In genomic region chr2:215705771-215706261, GRCh38 we compare ENCODE assay signal across 27 cellular contexts.
DNase-seq lines count a peak whose midpoint lies in the region; ATAC-seq and TF ChIP-seq lines count a peak whose summit lies in the region.
"Had no signal": no experiment of that assay in that cellular context is flagged by ENCODE, and none has a peak within 500 bp of the region (broad histone marks: within the 10 kb centered on the region; RNA-seq: fewer than 3 reads in every experiment).

No MANE protein-coding gene starts in this region.

- H3K9me3 ChIP-seq in SK-N-SH (no peaks in the 10 kb centered on the region), muscle layer of colon (ENCODE audit: low read length) (no peaks in the 10 kb centered on the region)
- H3K9me3 ChIP-seq: pancreas had no signal

- H3K4me1 Mint-ChIP-seq in dendritic cell treated with granulocyte-macrophage colony-stimulating factor and Interleukin-4, amounts not matched to agents 40 ng/mL and 50 ng/mL, for 4 days (ENCODE audit: low read depth): peaks cover 56% of the 10 kb centered on the region
- H3K4me1 Mint-ChIP-seq: activated CD4-positive, alpha-beta T cell treated with anti-CD3 and anti-CD28 coated beads, Interleukin-2, amount 10 ng/mL, durations not matched to agents 24 days and 14 days; T-cell had no signal

- no peaks in the 10 kb centered on the region for H4K20me1 ChIP-seq in SK-N-SH (ENCODE audit: insufficient read depth)
- H4K20me1 ChIP-seq: BLaER1 treated with 17β-estradiol and CSF1 and Interleukin-3, amounts not matched to agents 10 nM and 100 nM had no signal

- H3K36me3 ChIP-seq in SK-N-SH (replicated peaks in 1 of 2; ENCODE audit: control insufficient read depth in 1 of 2, insufficient read depth in 2 of 2, low read length in 1 of 2) (no peaks in the 10 kb centered on the region), muscle layer of colon (ENCODE audit: insufficient read depth, low read length) (no peaks in the 10 kb centered on the region)
- H3K36me3 ChIP-seq: BLaER1 treated with 17β-estradiol and CSF1 and Interleukin-3, amounts not matched to agents 10 nM and 100 nM; pancreas had no signal

- intact Hi-C loops in dendritic cell treated with granulocyte-macrophage colony-stimulating factor and Interleukin-4, amounts not matched to agents 40 ng/mL and 50 ng/mL, for 4 days (cut with micrococcal nuclease): loop anchor here (10.0 kb wide), 1 partner anchor 109 kb away; no protein-coding TSS in a partner anchor

- TF ChIP-seq EP300 in SK-N-SH (IDR thresholded peaks at IDR 0.05; ENCODE audit: borderline replicate concordance in 1 of 2, low read depth in 1 of 2, low read length in 1 of 2): no peak

- whole genome bisulfite sequencing in SK-N-SH (ENCODE audit: low lambda C conversion rate): 76% methylated on average over 2 of the region's 2 CpGs

- H3K4me3 Mint-ChIP-seq in dendritic cell treated with granulocyte-macrophage colony-stimulating factor and Interleukin-4, amounts not matched to agents 40 ng/mL and 50 ng/mL, for 4 days: no peak overlapping the region
- H3K4me3 Mint-ChIP-seq: activated CD4-positive, alpha-beta T cell treated with anti-CD3 and anti-CD28 coated beads, Interleukin-2, amount 10 ng/mL, durations not matched to agents 24 days and 14 days; HFFc6; T-cell had no signal

- no peaks in the 10 kb centered on the region for H3K36me3 Mint-ChIP-seq in dendritic cell treated with granulocyte-macrophage colony-stimulating factor and Interleukin-4, amounts not matched to agents 40 ng/mL and 50 ng/mL, for 4 days (ENCODE audit: low read depth)
- H3K36me3 Mint-ChIP-seq: T-cell had no signal

- no peaks in the 10 kb centered on the region for H3K9me2 ChIP-seq in SK-N-SH

- H3F3A ChIP-seq in SK-N-SH (replicated peaks; ENCODE audit: insufficient read depth): peaks cover 15% of the 10 kb centered on the region

- TF ChIP-seq RAD21 in SK-N-SH (IDR thresholded peaks at IDR 0.05; ENCODE audit: low read length): no peak

- DNase-seq in SK-N-SH (no peak), HUDEP-2 (lab: John Stamatoyannopoulos, UW; ENCODE audit: unreplicated experiment in 76 of 76) (no peak), foreskin fibroblast (no peak), iPS-NIHi11 (ENCODE audit: low spot score) (no peak)
- DNase-seq: 8988T; activated CD4-positive, alpha-beta T cell treated with anti-CD3 and anti-CD28 coated beads, Interleukin-2, amount 10 ng/mL, durations not matched to agents 24 days and 14 days; activated CD8-positive, alpha-beta memory T cell treated with anti-CD3 and anti-CD28 coated beads, Interleukin-2, amount 50 U/mL, for 4 hours; activated effector memory CD4-positive, alpha-beta T cell treated with Interleukin-2 at 50 U/mL for 16 hours; DMS153; effector CD8-positive, alpha-beta T cell; HFFc6; KG1; NCI-H2029; NCI-H510A treated with DMSO at 0.1 percent for 48 hours; pancreas; stimulated activated naive CD4-positive, alpha-beta T cell; T-cell; trophoblast cell had no signal

- peak overlapping the region; percentile 25 for H2AFZ ChIP-seq in SK-N-SH (ENCODE audit: low read depth)

- CTCF ChIA-PET in SK-N-SH (lab: Yijun Ruan, JAX): no interaction called here

- H3K4me2 ChIP-seq in SK-N-SH: no peak overlapping the region

- POLR2A ChIA-PET in SK-N-SH (lab: Yijun Ruan, JAX): no interaction called here

- H3K9ac ChIP-seq in SK-N-SH: no peak overlapping the region
- no peak overlapping the region for H3K9ac ChIP-seq in muscle layer of colon (ENCODE audit: low read length)
- H3K9ac ChIP-seq: BLaER1 treated with 17β-estradiol and CSF1 and Interleukin-3, amounts not matched to agents 10 nM and 100 nM had no signal

- peaks cover 2% of the 10 kb centered on the region for H3K27me3 Mint-ChIP-seq in dendritic cell treated with granulocyte-macrophage colony-stimulating factor and Interleukin-4, amounts not matched to agents 40 ng/mL and 50 ng/mL, for 4 days
- H3K27me3 Mint-ChIP-seq: activated CD4-positive, alpha-beta T cell treated with anti-CD3 and anti-CD28 coated beads, Interleukin-2, amount 10 ng/mL, durations not matched to agents 24 days and 14 days had no signal

- TF ChIP-seq CTCF in SK-N-SH (IDR thresholded peaks at IDR 0.05) (no peak), foreskin fibroblast (IDR thresholded peaks at IDR 0.05; ENCODE audit: low read depth, low read length) (no peak)

- H3K4me1 ChIP-seq in SK-N-SH (ENCODE audit: control insufficient read depth in 1 of 2, insufficient read depth in 2 of 2, low read depth in 1 of 2, low read length in 1 of 2) (peaks cover 0 to 18% of the 10 kb centered on the region in 2 experiments; a peak in 2 of 4 replicates), muscle layer of colon (ENCODE audit: insufficient read depth, low read length) (peaks cover 31% of the 10 kb centered on the region)
- H3K4me1 ChIP-seq: pancreas had no signal

- peak overlapping the region; percentile 66 for H3K27ac Mint-ChIP-seq in dendritic cell treated with granulocyte-macrophage colony-stimulating factor and Interleukin-4, amounts not matched to agents 40 ng/mL and 50 ng/mL, for 4 days
- H3K27ac Mint-ChIP-seq: activated CD4-positive, alpha-beta T cell treated with anti-CD3 and anti-CD28 coated beads, Interleukin-2, amount 10 ng/mL, durations not matched to agents 24 days and 14 days; HFFc6; T-cell had no signal

- H3K27me3 ChIP-seq in SK-N-SH (ENCODE audit: insufficient read depth): no peaks in the 10 kb centered on the region
- no peaks in the 10 kb centered on the region for H3K27me3 ChIP-seq in muscle layer of colon (ENCODE audit: control insufficient read depth in 1 of 2, insufficient read depth in 2 of 2, low read length in 2 of 2)
- H3K27me3 ChIP-seq: BLaER1 treated with 17β-estradiol and CSF1 and Interleukin-3, amounts not matched to agents 10 nM and 100 nM; pancreas had no signal

- no peak for ATAC-seq in SK-N-SH treated with all-trans-retinoic acid at 6 μM for 48 hours
- no peak for ATAC-seq in HG03097 (IDR thresholded peaks at IDR 0.05; ENCODE audit: low FRiP score, unreplicated experiment)
- ATAC-seq: esophagus mucosa, pancreas, Right ventricle myocardium inferior, sciatic nerve, T-cell had no signal

- H3K27ac ChIP-seq in SK-N-SH (ENCODE audit: low read depth in 2 of 2, low read length in 1 of 2): no peak overlapping the region
- peak overlapping the region; percentile 77 for H3K27ac ChIP-seq in muscle layer of colon (ENCODE audit: low read depth, low read length)
- H3K27ac ChIP-seq: pancreas had no signal

- H3K4me3 ChIP-seq in SK-N-SH (ENCODE audit: low read depth in 2 of 2, low read length in 1 of 2) (no peak overlapping the region), muscle layer of colon (ENCODE audit: low read depth in 1 of 2, low read length in 2 of 2) (no peak overlapping the region), foreskin fibroblast (ENCODE audit: low read depth in 1 of 2, low read length in 2 of 2) (no peak overlapping the region)
- H3K4me3 ChIP-seq: BLaER1 treated with 17β-estradiol and CSF1 and Interleukin-3, amounts not matched to agents 10 nM and 100 nM; lung; pancreas had no signal

- H3K79me2 ChIP-seq in SK-N-SH (ENCODE audit: insufficient read depth): no peaks in the 10 kb centered on the region

- H3K9me3 Mint-ChIP-seq in dendritic cell treated with granulocyte-macrophage colony-stimulating factor and Interleukin-4, amounts not matched to agents 40 ng/mL and 50 ng/mL, for 4 days: no peaks in the 10 kb centered on the region
- H3K9me3 Mint-ChIP-seq: activated CD4-positive, alpha-beta T cell treated with anti-CD3 and anti-CD28 coated beads, Interleukin-2, amount 10 ng/mL, durations not matched to agents 24 days and 14 days; HFFc6; T-cell had no signal

TF ChIP-seq in SK-N-SH, 30 proteins besides CTCF, POLR2A, EP300 and RAD21 (continues in another document):
- no peak for TF ChIP-seq RXRA (IDR thresholded peaks at IDR 0.05; ENCODE audit: borderline replicate concordance, low read depth)
- no peak for TF ChIP-seq PBX3 (IDR thresholded peaks at IDR 0.05)
- TF ChIP-seq FOXM1 (IDR thresholded peaks at IDR 0.05; ENCODE audit: low read depth): no peak
- no peak for TF ChIP-seq NFIC (IDR thresholded peaks at IDR 0.05; ENCODE audit: borderline replicate concordance)

TF ChIP-seq in SK-N-SH treated with all-trans-retinoic acid at 6 μM for 48 hours, 23 proteins besides CTCF, POLR2A, EP300 and RAD21 (continues in another document):
- no peak for TF ChIP-seq TCF4 (CRISPR knock-in tag; IDR thresholded peaks at IDR 0.05; ENCODE audit: borderline replicate concordance)
- TF ChIP-seq ISL1 (CRISPR knock-in tag; IDR thresholded peaks at IDR 0.05): no peak
- no peak for TF ChIP-seq ESRRG (CRISPR knock-in tag; IDR thresholded peaks at IDR 0.05)
- no peak for TF ChIP-seq RARB (CRISPR knock-in tag; IDR thresholded peaks at IDR 0.05)
- no peak for TF ChIP-seq PATZ1 (CRISPR knock-in tag; IDR thresholded peaks at IDR 0.05; ENCODE audit: borderline replicate concordance)
- no peak for TF ChIP-seq POU6F1 (CRISPR knock-in tag; IDR thresholded peaks at IDR 0.05; ENCODE audit: borderline replicate concordance, low read depth)
- TF ChIP-seq PPARA (CRISPR knock-in tag; IDR thresholded peaks at IDR 0.05; ENCODE audit: borderline replicate concordance): no peak
- TF ChIP-seq ZNF565 (CRISPR knock-in tag; conservative IDR thresholded peaks at IDR 0.05; ENCODE audit: low read depth): no peak
